In genomic region chr19:51927859-51928258, GRCh38 we compare ENCODE assay signal across 7 cellular contexts. TPM values are rescaled to one million over a fixed set of nuclear protein-coding genes. Genes with fewer than 3 reads are reported as not detected.
DNase-seq lines count a peak whose midpoint lies in the region; ATAC-seq, FAIRE-seq and TF ChIP-seq lines count a peak whose summit lies in the region.

No MANE protein-coding gene starts in this region.

- intact Hi-C loops in activated T-helper 1 cell treated with anti-CD3 and anti-CD28 coated beads, Interleukin-12 subunit alpha, Interleukin-12 subunit beta, Interleukin-2, Interleukin-4 antibody, amounts not matched to agents 30 ng/mL and 10 ng/mL and 1 ng/mL, durations not matched to agents 14 hours and 24 hours and 36 hours (cut with micrococcal nuclease): loop anchor here (1.0 to 10.0 kb wide), 9 partner anchors 24 to 762 kb away; partner anchors contain the start of genes PPP2R1A, ZNF350, ZNF432 and ZNF614

- DNase-seq in HFF-Myc (ENCODE audit: extremely low read depth, low read depth) (no peak), foreskin keratinocyte (no peak), D721Med (ENCODE audit: insufficient read length, low spot score) (no peak)
- DNase-seq in activated T-helper 1 cell treated with anti-CD3 and anti-CD28 coated beads, Interleukin-12 subunit alpha, Interleukin-12 subunit beta, Interleukin-2, Interleukin-4 antibody, amounts not matched to agents 30 ng/mL and 10 ng/mL and 1 ng/mL, durations not matched to agents 14 hours and 24 hours and 36 hours (ENCODE audit: low spot score): no peak
- DNase-seq in stimulated activated CD8-positive, alpha-beta memory T cell treated with anti-CD3 and anti-CD28 coated beads, Interleukin-4, amount 100 ng/mL, for 48 hours: no peak

- no peaks in the 10 kb centered on the region for H3K27me3 Mint-ChIP-seq in activated T-helper 1 cell treated with anti-CD3 and anti-CD28 coated beads, Interleukin-12 subunit alpha, Interleukin-12 subunit beta, Interleukin-2, Interleukin-4 antibody, amounts not matched to agents 30 ng/mL and 10 ng/mL and 1 ng/mL, durations not matched to agents 14 hours and 24 hours and 36 hours (ENCODE audit: insufficient read depth)
- H3K27me3 Mint-ChIP-seq in stimulated activated memory B cell treated with anti-CD40 and anti-IgM and Interleukin-4, amounts not matched to agents 10 μg/mL and 1 μg/mL and 100 μg/mL, for 72 hours: no peaks in the 10 kb centered on the region

- ATAC-seq in stimulated activated memory B cell treated with anti-CD40 and anti-IgM and Interleukin-4, amounts not matched to agents 10 μg/mL and 1 μg/mL and 100 μg/mL, for 72 hours: no peak
- no peak for ATAC-seq in foreskin keratinocyte

- peaks cover 23% of the 10 kb centered on the region for H3K4me1 Mint-ChIP-seq in activated T-helper 1 cell treated with anti-CD3 and anti-CD28 coated beads, Interleukin-12 subunit alpha, Interleukin-12 subunit beta, Interleukin-2, Interleukin-4 antibody, amounts not matched to agents 30 ng/mL and 10 ng/mL and 1 ng/mL, durations not matched to agents 14 hours and 24 hours and 36 hours (ENCODE audit: low read depth)
- peaks cover 22% of the 10 kb centered on the region for H3K4me1 Mint-ChIP-seq in stimulated activated memory B cell treated with anti-CD40 and anti-IgM and Interleukin-4, amounts not matched to agents 10 μg/mL and 1 μg/mL and 100 μg/mL, for 72 hours

- no peak for FAIRE-seq in D721Med (lab: Jason Lieb, UNC)

- TF ChIP-seq CTCF in HFF-Myc (IDR thresholded peaks at IDR 0.05; ENCODE audit: low read depth, low read length, missing control alignments) (no peak), foreskin keratinocyte (conservative IDR thresholded peaks at IDR 0.05) (no peak), D721Med (IDR thresholded peaks at IDR 0.05; ENCODE audit: insufficient read depth, missing control alignments) (no peak)

- H3K4me3 ChIP-seq in HFF-Myc (replicated peaks; ENCODE audit: low read depth, low read length) (peak overlapping the region; percentile 80), iPS-18a (ENCODE audit: low read length) (peak overlapping the region; percentile 92)

- peaks cover 48% of the 10 kb centered on the region for H3K36me3 Mint-ChIP-seq in activated T-helper 1 cell treated with anti-CD3 and anti-CD28 coated beads, Interleukin-12 subunit alpha, Interleukin-12 subunit beta, Interleukin-2, Interleukin-4 antibody, amounts not matched to agents 30 ng/mL and 10 ng/mL and 1 ng/mL, durations not matched to agents 14 hours and 24 hours and 36 hours (ENCODE audit: low read depth)
- peaks cover 72% of the 10 kb centered on the region for H3K36me3 Mint-ChIP-seq in stimulated activated memory B cell treated with anti-CD40 and anti-IgM and Interleukin-4, amounts not matched to agents 10 μg/mL and 1 μg/mL and 100 μg/mL, for 72 hours

- H3K4me3 Mint-ChIP-seq in activated T-helper 1 cell treated with anti-CD3 and anti-CD28 coated beads, Interleukin-12 subunit alpha, Interleukin-12 subunit beta, Interleukin-2, Interleukin-4 antibody, amounts not matched to agents 30 ng/mL and 10 ng/mL and 1 ng/mL, durations not matched to agents 14 hours and 24 hours and 36 hours: peak overlapping the region; percentile 99
- H3K4me3 Mint-ChIP-seq in stimulated activated memory B cell treated with anti-CD40 and anti-IgM and Interleukin-4, amounts not matched to agents 10 μg/mL and 1 μg/mL and 100 μg/mL, for 72 hours: peak overlapping the region; percentile 97

- H3K9ac ChIP-seq in iPS-18a (ENCODE audit: low read length): peak overlapping the region; percentile 95

- H3K9me3 Mint-ChIP-seq in activated T-helper 1 cell treated with anti-CD3 and anti-CD28 coated beads, Interleukin-12 subunit alpha, Interleukin-12 subunit beta, Interleukin-2, Interleukin-4 antibody, amounts not matched to agents 30 ng/mL and 10 ng/mL and 1 ng/mL, durations not matched to agents 14 hours and 24 hours and 36 hours: peaks cover 71% of the 10 kb centered on the region
- peaks cover 21% of the 10 kb centered on the region for H3K9me3 Mint-ChIP-seq in stimulated activated memory B cell treated with anti-CD40 and anti-IgM and Interleukin-4, amounts not matched to agents 10 μg/mL and 1 μg/mL and 100 μg/mL, for 72 hours

- H3K9me3 ChIP-seq in iPS-18a (ENCODE audit: control insufficient read depth, low read depth, low read length): peaks cover 12% of the 10 kb centered on the region

- peak overlapping the region; percentile 94 for H3K27ac Mint-ChIP-seq in activated T-helper 1 cell treated with anti-CD3 and anti-CD28 coated beads, Interleukin-12 subunit alpha, Interleukin-12 subunit beta, Interleukin-2, Interleukin-4 antibody, amounts not matched to agents 30 ng/mL and 10 ng/mL and 1 ng/mL, durations not matched to agents 14 hours and 24 hours and 36 hours
- peak overlapping the region; percentile 92 for H3K27ac Mint-ChIP-seq in stimulated activated memory B cell treated with anti-CD40 and anti-IgM and Interleukin-4, amounts not matched to agents 10 μg/mL and 1 μg/mL and 100 μg/mL, for 72 hours

- H3K36me3 ChIP-seq in iPS-18a (ENCODE audit: control insufficient read depth, low read depth, low read length): peaks cover 17% of the 10 kb centered on the region

- H3K27ac ChIP-seq in iPS-18a (ENCODE audit: low read length) (no peak overlapping the region), foreskin keratinocyte (no peak overlapping the region)

- H3K4me1 ChIP-seq in iPS-18a (ENCODE audit: control insufficient read depth, low read depth, low read length) (no peaks in the 10 kb centered on the region), foreskin keratinocyte (no peaks in the 10 kb centered on the region)

- H3K27me3 ChIP-seq in iPS-18a (ENCODE audit: control insufficient read depth, insufficient read depth, low read length) (no peaks in the 10 kb centered on the region), foreskin keratinocyte (no peaks in the 10 kb centered on the region)

RNA-seq across cellular contexts. Expression of gene ZNF613, which starts 0.6 kb away (rescaled TPM):
- 3.1 and 3.8 TPM in 2 replicates for total RNA-seq in activated T-helper 1 cell treated with anti-CD3 and anti-CD28 coated beads, Interleukin-12 subunit alpha, Interleukin-12 subunit beta, Interleukin-2, Interleukin-4 antibody, amounts not matched to agents 30 ng/mL and 10 ng/mL and 1 ng/mL, durations not matched to agents 14 hours and 24 hours and 36 hours
- total RNA-seq in foreskin keratinocyte: 4.4 and 6.8 TPM in 2 replicates
- polyA plus RNA-seq in foreskin keratinocyte: 2.4 and 2.5 TPM in 2 replicates

RNA-seq across cellular contexts. Expression of gene ZNF649, which starts 23.0 kb away (rescaled TPM):
- 10.5 and 12.3 TPM in 2 replicates for total RNA-seq in activated T-helper 1 cell treated with anti-CD3 and anti-CD28 coated beads, Interleukin-12 subunit alpha, Interleukin-12 subunit beta, Interleukin-2, Interleukin-4 antibody, amounts not matched to agents 30 ng/mL and 10 ng/mL and 1 ng/mL, durations not matched to agents 14 hours and 24 hours and 36 hours
- total RNA-seq in foreskin keratinocyte: 8.1 and 10.4 TPM in 2 replicates
- 3.3 and 3.5 TPM in 2 replicates for polyA plus RNA-seq in foreskin keratinocyte

RNA-seq across cellular contexts. Expression of gene ZNF577, which starts 40.1 kb away (rescaled TPM):
- total RNA-seq in activated T-helper 1 cell treated with anti-CD3 and anti-CD28 coated beads, Interleukin-12 subunit alpha, Interleukin-12 subunit beta, Interleukin-2, Interleukin-4 antibody, amounts not matched to agents 30 ng/mL and 10 ng/mL and 1 ng/mL, durations not matched to agents 14 hours and 24 hours and 36 hours: 4.4 and 6.3 TPM in 2 replicates
- 4.5 and 5.5 TPM in 2 replicates for total RNA-seq in foreskin keratinocyte
- polyA plus RNA-seq in foreskin keratinocyte: 4.1 and 4.7 TPM in 2 replicates

RNA-seq across cellular contexts. Expression of gene ZNF350, which starts 58.8 kb away (rescaled TPM):
- total RNA-seq in activated T-helper 1 cell treated with anti-CD3 and anti-CD28 coated beads, Interleukin-12 subunit alpha, Interleukin-12 subunit beta, Interleukin-2, Interleukin-4 antibody, amounts not matched to agents 30 ng/mL and 10 ng/mL and 1 ng/mL, durations not matched to agents 14 hours and 24 hours and 36 hours: 7.9 and 8.7 TPM in 2 replicates
- 4.1 and 4.4 TPM in 2 replicates for total RNA-seq in foreskin keratinocyte
- 1.9 and 2.1 TPM in 2 replicates for polyA plus RNA-seq in foreskin keratinocyte
